14 cellular contexts compared by ENCODE assay signal in genomic region chr5:143629871-143630658, GRCh38.
A peak's percentile ranks its signal among the peaks of the same experiment; 100 is the strongest.
DNase-seq lines count a peak whose midpoint lies in the region; ATAC-seq, FAIRE-seq and TF ChIP-seq lines count a peak whose summit lies in the region.
"Had no signal": no experiment of that assay in that cellular context is flagged by ENCODE, and none has a peak within 500 bp of the region (broad histone marks: within the 10 kb centered on the region; RNA-seq: fewer than 3 reads in every experiment).

No MANE protein-coding gene starts in this region.

- H3K27me3 Mint-ChIP-seq in activated CD4-positive, alpha-beta T cell treated with anti-CD3 and anti-CD28 coated beads, Interleukin-2, amount 10 ng/mL, durations not matched to agents 24 days and 14 days: no peaks in the 10 kb centered on the region
- no peaks in the 10 kb centered on the region for H3K27me3 Mint-ChIP-seq in activated CD4-positive, alpha-beta T cell treated with anti-CD3 and anti-CD28 coated beads, Interleukin-2, amount 10 ng/mL, durations not matched to agents 7 days and 5 days

- no peak overlapping the region for H3K4me3 Mint-ChIP-seq in activated CD4-positive, alpha-beta T cell treated with anti-CD3 and anti-CD28 coated beads, Interleukin-2, amount 10 ng/mL, durations not matched to agents 24 days and 14 days
- no peak overlapping the region for H3K4me3 Mint-ChIP-seq in activated CD4-positive, alpha-beta T cell treated with anti-CD3 and anti-CD28 coated beads, Interleukin-2, amount 10 ng/mL, durations not matched to agents 7 days and 5 days
- H3K4me3 Mint-ChIP-seq: naive thymus-derived CD4-positive, alpha-beta T cell had no signal

- 61% methylated on average over 9 of the region's 9 CpGs for WGBS in SK-N-SH (ENCODE audit: low lambda C conversion rate)
- 55% methylated on average over 9 of the region's 9 CpGs for WGBS in right cardiac atrium

- H2AFZ ChIP-seq in SK-N-SH (ENCODE audit: low read depth): peak overlapping the region; percentile 25; the same call in 1 of the 2 replicates

- TF ChIP-seq RAD21 in SK-N-SH (IDR thresholded peaks at IDR 0.05; ENCODE audit: low read length): no peak

- CTCF ChIA-PET in activated CD4-positive, alpha-beta T cell treated with anti-CD3 and anti-CD28 coated beads, Interleukin-2, amount 10 ng/mL, durations not matched to agents 7 days and 5 days (lab: Charles Lee): interaction anchor here (1.4 kb wide), 1 partner anchor 25 kb away, joined by 3 read pairs; no protein-coding TSS in a partner anchor
- CTCF ChIA-PET in SK-N-SH (lab: Yijun Ruan, JAX): no interaction called here

- ATAC-seq in right cardiac atrium (no peak), GM21786 (IDR thresholded peaks at IDR 0.05; ENCODE audit: unreplicated experiment) (no peak)
- ATAC-seq: naive thymus-derived CD4-positive, alpha-beta T cell had no signal

- no peak for TF ChIP-seq CTCF in SK-N-SH (IDR thresholded peaks at IDR 0.05)
- TF ChIP-seq CTCF in foreskin fibroblast (IDR thresholded peaks at IDR 0.05; ENCODE audit: low read depth, low read length): no peak

- no peak overlapping the region for H3K4me2 ChIP-seq in SK-N-SH

- intact Hi-C loops in activated CD4-positive, alpha-beta T cell treated with anti-CD3 and anti-CD28 coated beads, Interleukin-2, amount 10 ng/mL, durations not matched to agents 24 days and 14 days (cut with micrococcal nuclease): no loop called here
- intact Hi-C loops in right cardiac atrium (cut with DNase I): no loop called here

- H3K9me2 ChIP-seq in SK-N-SH: no peaks in the 10 kb centered on the region

- peaks cover 2% of the 10 kb centered on the region for H3K4me1 Mint-ChIP-seq in activated CD4-positive, alpha-beta T cell treated with anti-CD3 and anti-CD28 coated beads, Interleukin-2, amount 10 ng/mL, durations not matched to agents 24 days and 14 days
- H3K4me1 Mint-ChIP-seq in activated CD4-positive, alpha-beta T cell treated with anti-CD3 and anti-CD28 coated beads, Interleukin-2, amount 10 ng/mL, durations not matched to agents 7 days and 5 days: peaks cover 1% of the 10 kb centered on the region

- H3K4me1 ChIP-seq in SK-N-SH (ENCODE audit: control insufficient read depth in 1 of 2, insufficient read depth in 2 of 2, low read depth in 1 of 2, low read length in 1 of 2) (no peaks in the 10 kb centered on the region), right cardiac atrium (ENCODE audit: control insufficient read depth, insufficient read depth, low read length) (no peaks in the 10 kb centered on the region)

- H3K27me3 ChIP-seq in SK-N-SH (ENCODE audit: insufficient read depth) (no peaks in the 10 kb centered on the region), right cardiac atrium (ENCODE audit: control insufficient read depth, insufficient read depth) (no peaks in the 10 kb centered on the region)

- H3K79me2 ChIP-seq in SK-N-SH (ENCODE audit: insufficient read depth): no peaks in the 10 kb centered on the region

- no peaks in the 10 kb centered on the region for H3F3A ChIP-seq in SK-N-SH (replicated peaks; ENCODE audit: insufficient read depth)

- no peaks in the 10 kb centered on the region for H3K36me3 ChIP-seq in SK-N-SH (replicated peaks in 1 of 2; ENCODE audit: control insufficient read depth in 1 of 2, insufficient read depth in 2 of 2, low read length in 1 of 2)

- POLR2A ChIA-PET in activated CD4-positive, alpha-beta T cell treated with anti-CD3 and anti-CD28 coated beads, Interleukin-2, amount 10 ng/mL, durations not matched to agents 7 days and 5 days (lab: Charles Lee): no interaction called here
- POLR2A ChIA-PET in SK-N-SH (lab: Yijun Ruan, JAX): no interaction called here

- H3K4me3 ChIP-seq in SK-N-SH (ENCODE audit: low read depth in 2 of 2, low read length in 1 of 2) (no peak overlapping the region), foreskin fibroblast (ENCODE audit: low read depth in 1 of 2, low read length in 2 of 2) (no peak overlapping the region), right cardiac atrium (ENCODE audit: low read length) (no peak overlapping the region)

- no peak for FAIRE-seq in urothelium cell line (lab: Jason Lieb, UNC)
- FAIRE-seq: G401.6 had no signal

- H3K36me3 Mint-ChIP-seq in activated CD4-positive, alpha-beta T cell treated with anti-CD3 and anti-CD28 coated beads, Interleukin-2, amount 10 ng/mL, durations not matched to agents 24 days and 14 days (ENCODE audit: low read depth): no peaks in the 10 kb centered on the region
- peaks cover 3% of the 10 kb centered on the region for H3K36me3 Mint-ChIP-seq in activated CD4-positive, alpha-beta T cell treated with anti-CD3 and anti-CD28 coated beads, Interleukin-2, amount 10 ng/mL, durations not matched to agents 7 days and 5 days (ENCODE audit: low read depth)

- H3K27ac ChIP-seq in SK-N-SH (ENCODE audit: low read depth in 2 of 2, low read length in 1 of 2) (peak overlapping the region in 1 of 2 experiments; percentile 30; a peak in 2 of 4 replicates), right cardiac atrium (ENCODE audit: low read length) (no peak overlapping the region)

- H3K9ac ChIP-seq in SK-N-SH: no peak overlapping the region

- TF ChIP-seq EP300 in SK-N-SH (IDR thresholded peaks at IDR 0.05; ENCODE audit: borderline replicate concordance in 1 of 2, low read depth in 1 of 2, low read length in 1 of 2): no peak; a peak in 1 of 4 replicates

- H4K20me1 ChIP-seq in SK-N-SH (ENCODE audit: insufficient read depth): no peaks in the 10 kb centered on the region

- DNase-seq in activated CD4-positive, alpha-beta T cell treated with anti-CD3 and anti-CD28 coated beads, Interleukin-2, amount 10 ng/mL, durations not matched to agents 24 days and 14 days: peak; percentile 40
- DNase-seq in activated CD4-positive, alpha-beta T cell treated with anti-CD3 and anti-CD28 coated beads, Interleukin-2, amount 10 ng/mL, durations not matched to agents 7 days and 5 days: no peak
- DNase-seq in SK-N-SH (no peak), foreskin fibroblast (peak; percentile 52 to 73), urothelium cell line (ENCODE audit: low spot score) (peak; percentile 33), right cardiac atrium (no peak), KG1 (lab: John Stamatoyannopoulos, UW) (no peak)
- DNase-seq: activated CD4-positive, alpha-beta T cell treated with anti-CD3 and anti-CD28 coated beads for 4 hours; dermis blood vessel endothelial cell; Karpas-422; naive thymus-derived CD4-positive, alpha-beta T cell; stimulated activated CD4-positive, alpha-beta T cell treated with anti-CD3 and anti-CD28 coated beads, Interleukin-15, amount 100 ng/mL, for 24 hours had no signal

- H3K27ac Mint-ChIP-seq in activated CD4-positive, alpha-beta T cell treated with anti-CD3 and anti-CD28 coated beads, Interleukin-2, amount 10 ng/mL, durations not matched to agents 24 days and 14 days: no peak overlapping the region
- H3K27ac Mint-ChIP-seq in activated CD4-positive, alpha-beta T cell treated with anti-CD3 and anti-CD28 coated beads, Interleukin-2, amount 10 ng/mL, durations not matched to agents 7 days and 5 days: no peak overlapping the region
- H3K27ac Mint-ChIP-seq: naive thymus-derived CD4-positive, alpha-beta T cell had no signal

- no peaks in the 10 kb centered on the region for H3K9me3 ChIP-seq in SK-N-SH
- H3K9me3 ChIP-seq in right cardiac atrium (ENCODE audit: control insufficient read depth, low read length): no peaks in the 10 kb centered on the region

- peaks cover 9% of the 10 kb centered on the region for H3K9me3 Mint-ChIP-seq in activated CD4-positive, alpha-beta T cell treated with anti-CD3 and anti-CD28 coated beads, Interleukin-2, amount 10 ng/mL, durations not matched to agents 24 days and 14 days
- H3K9me3 Mint-ChIP-seq in activated CD4-positive, alpha-beta T cell treated with anti-CD3 and anti-CD28 coated beads, Interleukin-2, amount 10 ng/mL, durations not matched to agents 7 days and 5 days: peaks cover 4% of the 10 kb centered on the region

TF ChIP-seq in SK-N-SH, 30 proteins besides CTCF, POLR2A, EP300 and RAD21:
- 0 out of 2 replicates have a peak, but pooled peaks have one; percentile 4 for TF ChIP-seq JUND (IDR thresholded peaks at IDR 0.05)
- no peak for TF ChIP-seq GATA2 (CRISPR knock-in tag; IDR thresholded peaks at IDR 0.05)
- TF ChIP-seq TCF12 (IDR thresholded peaks at IDR 0.05): peak; percentile 34; the same call in 1 of the 2 replicates

Comparison
In these comparisons a context has a peak if more than half of its experiments do, and no peak if none do; other contexts are left out.
1. DNase-seq: peak in activated CD4-positive, alpha-beta T cell treated with anti-CD3 and anti-CD28 coated beads, Interleukin-2, amount 10 ng/mL, durations not matched to agents 24 days and 14 days (single experiment), foreskin fibroblast (2 of 2) and urothelium cell line (single experiment); none in activated CD4-positive, alpha-beta T cell treated with anti-CD3 and anti-CD28 coated beads, Interleukin-2, amount 10 ng/mL, durations not matched to agents 7 days and 5 days (single experiment), SK-N-SH (single experiment), right cardiac atrium (0 of 3) and KG1 (single experiment).